ENCODE assay signal across 14 cellular contexts in genomic region chr2:160583823-160584537, GRCh38.
DNase-seq lines count a peak whose midpoint lies in the region; ATAC-seq and TF ChIP-seq lines count a peak whose summit lies in the region.
"Had no signal": no experiment of that assay in that cellular context is flagged by ENCODE, and none has a peak within 500 bp of the region (broad histone marks: within the 10 kb centered on the region; RNA-seq: fewer than 3 reads in every experiment).

No MANE protein-coding gene starts in this region.

- H2BK120ac ChIP-seq in IMR-90 (ENCODE audit: low read depth, low read length), result peak overlapping the region; percentile 67

- peak overlapping the region; percentile 53 for H4K91ac ChIP-seq in IMR-90 (ENCODE audit: insufficient read depth, low read depth, low read length)

- peak overlapping the region; percentile 86 for H2AK5ac ChIP-seq in IMR-90 (ENCODE audit: low read depth, low read length)

- no peak overlapping the region for H3K4me2 ChIP-seq in IMR-90 (ENCODE audit: low read depth, low read length)

- H3K9me1 ChIP-seq in IMR-90 (ENCODE audit: insufficient read depth, low read length), result peaks cover 20% of the 10 kb centered on the region

- peak overlapping the region; percentile 57 for H2AK9ac ChIP-seq in IMR-90 (replicated peaks; ENCODE audit: low read depth, low read length, poor library complexity)

- H2AFZ ChIP-seq in IMR-90 (replicated peaks; ENCODE audit: low read length, poor library complexity), result peak overlapping the region; percentile 26

- H4K5ac ChIP-seq in IMR-90 (ENCODE audit: low read depth, low read length), result peak overlapping the region; percentile 42; the same call in 1 of the 2 replicates

- H3K36me3 ChIP-seq in IMR-90 (ENCODE audit: control insufficient read depth, insufficient read depth, low read length) (no peaks in the 10 kb centered on the region), brain microvascular endothelial cell (replicated peaks) (no peaks in the 10 kb centered on the region), lung (ENCODE audit: control insufficient read depth in 2 of 2, insufficient read depth in 2 of 2, low read length in 2 of 2) (no peaks in the 10 kb centered on the region), stomach smooth muscle (ENCODE audit: control insufficient read depth in 2 of 2, insufficient read depth in 2 of 2, low read length in 2 of 2) (no peaks in the 10 kb centered on the region)
- H3K36me3 ChIP-seq: SJCRH30 had no signal

- WGBS in IMR-90 (ENCODE audit: extremely low coverage in 2 of 2, insufficient read length in 1 of 2), 2 experiments, result 100% methylated on average over 1 of the region's 8 CpGs; no CpG with 5 or more reads in 1 of the 2 experiments
- 93 to 98% methylated on average over 8 of the region's 8 CpGs for WGBS in lung, 2 donors

- POLR2A ChIA-PET in IMR-90 (lab: Charles Lee; ENCODE audit: unreplicated experiment), result no interaction called here

- H3K4me1 ChIP-seq in IMR-90 (ENCODE audit: control insufficient read depth, insufficient read depth, low read length) (peaks cover 18% of the 10 kb centered on the region), lung (ENCODE audit: control insufficient read depth in 2 of 2, insufficient read depth in 2 of 2, low read length in 2 of 2) (peaks cover 4 to 8% of the 10 kb centered on the region in 2 donors), stomach smooth muscle (ENCODE audit: control insufficient read depth, insufficient read depth, low read length) (peaks cover 8% of the 10 kb centered on the region)

- peak overlapping the region; percentile 60 for H2BK20ac ChIP-seq in IMR-90 (ENCODE audit: low read depth, low read length)

- H2BK15ac ChIP-seq in IMR-90 (ENCODE audit: low read depth, low read length), result peak overlapping the region; percentile 41; the same call in 2 of the 3 replicates

- dilution Hi-C loops in IMR-90 (cut with HindIII; ENCODE audit: low sequenced_read_pairs, unreplicated experiment), result no loop called here

- no peak for TF ChIP-seq POLR2A in IMR-90 (IDR thresholded peaks at IDR 0.05; ENCODE audit: low read depth, low read length)

- H3K4me3 ChIP-seq in IMR-90 (ENCODE audit: insufficient read depth, low read depth, low read length) (no peak overlapping the region), brain microvascular endothelial cell (ENCODE audit: low read depth, low read length) (no peak overlapping the region), lung (no peak overlapping the region), stomach smooth muscle (ENCODE audit: low read length in 2 of 2) (peak overlapping the region in 1 of 2 donors; percentile 23)
- H3K4me3 ChIP-seq: SJCRH30 had no signal

- no peak overlapping the region for H3K56ac ChIP-seq in IMR-90 (ENCODE audit: extremely low read depth, insufficient read depth, low read length)

- H3K27me3 ChIP-seq in IMR-90 (ENCODE audit: control insufficient read depth, insufficient read depth, low read length) (no peaks in the 10 kb centered on the region), brain microvascular endothelial cell (replicated peaks) (no peaks in the 10 kb centered on the region), lung (ENCODE audit: control insufficient read depth, insufficient read depth) (no peaks in the 10 kb centered on the region), stomach smooth muscle (ENCODE audit: control insufficient read depth in 1 of 2, insufficient read depth in 2 of 2, low read length in 2 of 2) (no peaks in the 10 kb centered on the region)
- H3K27me3 ChIP-seq: SJCRH30 had no signal

- H3K4ac ChIP-seq in IMR-90 (ENCODE audit: low read depth, low read length), result peak overlapping the region; percentile 82

- H2BK5ac ChIP-seq in IMR-90 (ENCODE audit: low read depth, low read length, poor library complexity, severe bottlenecking), result peak overlapping the region; percentile 91

- no peaks in the 10 kb centered on the region for H4K20me1 ChIP-seq in IMR-90 (ENCODE audit: insufficient read depth, low read length)

- H3K79me1 ChIP-seq in IMR-90 (ENCODE audit: low read depth in 1 of 2, low read length in 2 of 2), result peaks cover 0 to 3% of the 10 kb centered on the region in 2 experiments; a peak in 1 of 4 replicates

- ATAC-seq in IMR-90 (ENCODE audit: low read depth) (no peak), lung (ENCODE audit: insufficient read depth, low FRiP score) (no peak), HG03521 (IDR thresholded peaks at IDR 0.05; ENCODE audit: unreplicated experiment) (no peak), GM18861 (IDR thresholded peaks at IDR 0.05; ENCODE audit: unreplicated experiment) (no peak)

- H3K18ac ChIP-seq in IMR-90 (ENCODE audit: low read depth, low read length), result peak overlapping the region; percentile 71

- intact Hi-C loops in IMR-90 (cut with micrococcal nuclease), result loop anchor here (2.0 to 10.0 kb wide), 4 partner anchors 91 to 388 kb away; partner anchors contain the start of gene RBMS1

- CTCF ChIA-PET in IMR-90 (lab: Yijun Ruan, JAX), result no interaction called here

- H3K27ac ChIP-seq in IMR-90 (ENCODE audit: insufficient read depth, low read length), result peak overlapping the region; percentile 70; the same call in 1 of the 2 replicates
- peak overlapping the region; percentile 64 for H3K27ac ChIP-seq in brain microvascular endothelial cell
- peak overlapping the region; percentile 35 to 65 for H3K27ac ChIP-seq in lung (ENCODE audit: low read depth in 1 of 2, low read length in 1 of 2)
- H3K27ac ChIP-seq in stomach smooth muscle (ENCODE audit: low read length), result peak overlapping the region; percentile 38

- TF ChIP-seq RAD21 in IMR-90 (IDR thresholded peaks at IDR 0.05; ENCODE audit: low read length), result no peak

- H3K23ac ChIP-seq in IMR-90 (ENCODE audit: low read depth, low read length), result peak overlapping the region; percentile 57; the same call in 1 of the 2 replicates

- TF ChIP-seq CTCF in IMR-90 (conservative IDR thresholded peaks at IDR 0.05; ENCODE audit: low read depth, low read length) (no peak), brain microvascular endothelial cell (IDR thresholded peaks at IDR 0.05; ENCODE audit: low read depth, low read length, missing control alignments) (no peak), lung (IDR thresholded peaks at IDR 0.05; ENCODE audit: control extremely low read depth, extremely low read depth) (no peak)

- no TSS peak for BruUV-seq in IMR-90 (replicated peaks; lab: Mats Ljungman, UMichigan)

- peak overlapping the region; percentile 7 to 51; a peak in 3 of 4 replicates for H4K8ac ChIP-seq in IMR-90 (ENCODE audit: low read depth in 2 of 2, low read length in 2 of 2)

- in situ Hi-C loops in IMR-90 (cut with MboI; ENCODE audit: low sequenced_read_pairs), result no loop called here
- in situ Hi-C loops in brain microvascular endothelial cell (cut with HindIII; ENCODE audit: low pct_ligation_motif_present, low sequenced_read_pairs), result no loop called here

- DNase-seq in IMR-90, result no peak
- no peak for DNase-seq in brain microvascular endothelial cell
- no peak for DNase-seq in lung (ENCODE audit: low spot score)
- no peak for DNase-seq in SW 1271 (lab: John Stamatoyannopoulos, UW)
- no peak for DNase-seq in NCI-H524 treated with DMSO at 0.1 percent for 48 hours (lab: John Stamatoyannopoulos, UW)
- DNase-seq: C1 segment of cervical spinal cord; HCEC 1CT; NCI-H1048; nucleus accumbens; stimulated activated naive CD4-positive, alpha-beta T cell treated with Interleukin-2 at 50 U/mL for 16 hours had no signal

- no peak overlapping the region for H3K9ac ChIP-seq in IMR-90 (ENCODE audit: low read depth, low read length)
- no peak overlapping the region for H3K9ac ChIP-seq in stomach smooth muscle (ENCODE audit: low read length in 2 of 2)

- H3K14ac ChIP-seq in IMR-90 (replicated peaks; ENCODE audit: low read depth, low read length), result peak overlapping the region; percentile 69

- H3K9me3 ChIP-seq in IMR-90 (ENCODE audit: control insufficient read depth, insufficient read depth, low read length) (no peaks in the 10 kb centered on the region), lung (ENCODE audit: control insufficient read depth in 2 of 2, insufficient read depth in 1 of 2, low read length in 1 of 2) (no peaks in the 10 kb centered on the region), stomach smooth muscle (ENCODE audit: control insufficient read depth in 2 of 2, low read length in 2 of 2) (no peaks in the 10 kb centered on the region)
- H3K9me3 ChIP-seq: SJCRH30 had no signal

TF ChIP-seq in IMR-90, 13 proteins besides CTCF, POLR2A, EP300 and RAD21:
- no peak for TF ChIP-seq USF2 (IDR thresholded peaks at IDR 0.05; ENCODE audit: low read depth, low read length)
- TF ChIP-seq RCOR1 (IDR thresholded peaks at IDR 0.05; ENCODE audit: insufficient replicate concordance, low read length), result no peak
- no peak for TF ChIP-seq MXI1 (IDR thresholded peaks at IDR 0.05; ENCODE audit: borderline replicate concordance, low read depth, low read length)
- no peak for TF ChIP-seq RFX5 (IDR thresholded peaks at IDR 0.05; ENCODE audit: low read depth, low read length)
- TF ChIP-seq MAZ (IDR thresholded peaks at IDR 0.05; ENCODE audit: borderline replicate concordance, low read depth, low read length), result no peak
- TF ChIP-seq FOS (IDR thresholded peaks at IDR 0.05; ENCODE audit: low read depth, low read length), result no peak
- TF ChIP-seq CHD1 (IDR thresholded peaks at IDR 0.05; ENCODE audit: low read depth, low read length), result no peak
